ENCODE assay signal across 1 cellular context in the genomic region with DNA sequence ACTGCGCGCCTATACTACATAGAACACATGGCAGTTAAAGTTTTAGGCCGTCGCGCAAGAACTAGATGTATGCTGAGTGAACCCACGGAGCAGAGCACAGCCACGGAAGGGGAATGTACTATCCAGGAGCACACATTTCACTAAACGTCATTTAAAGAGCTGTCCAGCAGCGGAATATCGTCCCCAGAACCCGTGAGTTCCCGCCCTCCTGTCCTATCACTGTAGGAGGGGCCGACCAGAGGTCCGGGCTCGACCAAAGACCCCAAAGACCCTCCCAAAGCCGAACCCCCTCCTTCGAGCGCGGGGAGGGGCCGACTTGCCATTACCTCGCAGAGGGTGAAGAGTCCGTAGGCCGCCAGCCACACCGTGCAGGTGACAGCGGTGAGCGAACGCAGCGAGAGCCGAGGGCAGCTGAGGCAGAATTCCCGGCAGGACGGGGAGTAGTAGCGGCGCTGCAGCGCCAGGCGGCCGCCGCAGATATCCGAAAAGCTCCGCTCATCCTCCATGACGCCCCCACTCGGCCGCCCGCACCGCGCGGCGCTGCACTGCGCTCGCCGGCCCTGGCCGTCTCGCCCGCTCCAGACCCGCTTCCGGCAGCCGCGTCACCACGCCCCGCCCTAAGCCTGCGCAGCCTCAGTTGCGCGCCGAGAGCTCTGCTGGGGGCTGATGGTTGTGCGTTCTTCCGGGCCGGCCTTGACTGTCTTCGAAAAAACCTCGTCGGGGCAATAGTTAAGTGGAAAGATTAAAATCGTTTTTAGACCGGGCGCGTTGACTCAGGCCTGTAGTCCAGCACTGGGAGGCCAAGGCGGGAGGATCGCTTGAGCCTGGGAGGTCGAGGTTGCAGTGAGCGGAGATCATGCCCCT.
A peak's percentile ranks its signal among the peaks of the same experiment; 100 is the strongest.
TF ChIP-seq lines count a peak whose summit lies in the region.

PIGH (minus strand) TSS at position 571 of the 864 bp plus-strand sequence; CDS start at position 506, 65 bp downstream.

TF ChIP-seq in K562, 482 proteins besides CTCF, POLR2A, EP300 and RAD21 (continued from another document and continues in another):
- TF ChIP-seq ZMIZ1 (IDR thresholded peaks at IDR 0.05; ENCODE audit: low read depth in 2 of 2, low read length in 2 of 2) (no peak), ZNF212 (CRISPR knock-in tag; IDR thresholded peaks at IDR 0.05) (no peak), TBP (optimal IDR thresholded peaks at IDR 0.05; ENCODE audit: low read depth, low read length) (peak; percentile 56), U2AF2 (optimal IDR thresholded peaks at IDR 0.05; ENCODE audit: low read depth, low read length) (no peak), MTF1 (CRISPR knock-in tag; IDR thresholded peaks at IDR 0.05; ENCODE audit: borderline replicate concordance) (no peak), ZNF134 (CRISPR knock-in tag; conservative IDR thresholded peaks at IDR 0.05) (no peak), ETV1 (tag; conservative IDR thresholded peaks at IDR 0.05; ENCODE audit: low read depth) (peak; percentile 49; the same call in 1 of the 2 replicates), ZNF445 (CRISPR knock-in tag; IDR thresholded peaks at IDR 0.05; ENCODE audit: low read depth) (no peak), SMC3 (conservative IDR thresholded peaks at IDR 0.05; ENCODE audit: insufficient read depth, low read depth, low read length) (peak; percentile 32; the same call in 1 of the 2 replicates), STAG1 (CRISPR knock-in tag; IDR thresholded peaks at IDR 0.05; ENCODE audit: borderline replicate concordance) (no peak), MAFF (IDR thresholded peaks at IDR 0.05; ENCODE audit: low read length) (no peak), RBM22 (IDR thresholded peaks at IDR 0.05; ENCODE audit: low read depth, low read length, poor library complexity, severe bottlenecking) (no peak), BHLHE40 (IDR thresholded peaks at IDR 0.05; ENCODE audit: low read length) (0 out of 2 replicates have a peak, but pooled peaks have one; percentile 19), CCAR2 (IDR thresholded peaks at IDR 0.05; ENCODE audit: low read depth, low read length) (no peak), CBX1 (IDR thresholded peaks at IDR 0.05; ENCODE audit: low read depth) (0 out of 2 replicates have a peak, but pooled peaks have one; percentile 30), ZNF431 (CRISPR knock-in tag; IDR thresholded peaks at IDR 0.05) (no peak), CUX1 (CRISPR knock-in tag; IDR thresholded peaks at IDR 0.05) (no peak), ZNF395 (CRISPR knock-in tag; IDR thresholded peaks at IDR 0.05) (no peak), MCM2 (IDR thresholded peaks at IDR 0.05; ENCODE audit: low read depth) (no peak), SMARCB1 (IDR thresholded peaks at IDR 0.05; ENCODE audit: insufficient read length, low read depth) (no peak), RUNX1 (IDR thresholded peaks at IDR 0.05; ENCODE audit: low read depth) (no peak), KHSRP (IDR thresholded peaks at IDR 0.05) (no peak), WHSC1 (IDR thresholded peaks at IDR 0.05; ENCODE audit: low read length) (no peak), ZSCAN32 (CRISPR knock-in tag; IDR thresholded peaks at IDR 0.05) (no peak), ZNF696 (CRISPR knock-in tag; conservative IDR thresholded peaks at IDR 0.05) (no peak), FOSL1 (tag; conservative IDR thresholded peaks at IDR 0.05) (no peak), KAT7 (CRISPR knock-in tag; IDR thresholded peaks at IDR 0.05; ENCODE audit: borderline replicate concordance) (no peak), NUFIP1 (IDR thresholded peaks at IDR 0.05; ENCODE audit: partially characterized antibody) (no peak), SIX5 (IDR thresholded peaks at IDR 0.05; ENCODE audit: borderline replicate concordance in 1 of 2, insufficient read depth in 1 of 2, low read depth in 1 of 2, low read length in 2 of 2) (no peak), TGIF2 (CRISPR knock-in tag; IDR thresholded peaks at IDR 0.05) (no peak), EHMT2 (IDR thresholded peaks at IDR 0.05) (peak; percentile 46; the same call in 1 of the 2 replicates), SNAPC5 (CRISPR knock-in tag; IDR thresholded peaks at IDR 0.05) (no peak), ZBTB12 (CRISPR knock-in tag; IDR thresholded peaks at IDR 0.05) (no peak), PTTG1 (tag; IDR thresholded peaks at IDR 0.05; ENCODE audit: low read depth) (no peak), ZNF644 (tag; IDR thresholded peaks at IDR 0.05; ENCODE audit: low read depth) (no peak), E2F3 (CRISPR knock-in tag; IDR thresholded peaks at IDR 0.05) (no peak), CHCHD3 (CRISPR knock-in tag; IDR thresholded peaks at IDR 0.05) (no peak), NFIC (IDR thresholded peaks at IDR 0.05) (no peak), ZNF764 (CRISPR knock-in tag; IDR thresholded peaks at IDR 0.05; ENCODE audit: low read depth) (no peak), CBFA2T3 (IDR thresholded peaks at IDR 0.05) (0 out of 2 replicates have a peak, but pooled peaks have one; percentile 16), ZNF347 (CRISPR knock-in tag; IDR thresholded peaks at IDR 0.05; ENCODE audit: low read depth) (no peak)
- TF ChIP-seq, protein P1, sequence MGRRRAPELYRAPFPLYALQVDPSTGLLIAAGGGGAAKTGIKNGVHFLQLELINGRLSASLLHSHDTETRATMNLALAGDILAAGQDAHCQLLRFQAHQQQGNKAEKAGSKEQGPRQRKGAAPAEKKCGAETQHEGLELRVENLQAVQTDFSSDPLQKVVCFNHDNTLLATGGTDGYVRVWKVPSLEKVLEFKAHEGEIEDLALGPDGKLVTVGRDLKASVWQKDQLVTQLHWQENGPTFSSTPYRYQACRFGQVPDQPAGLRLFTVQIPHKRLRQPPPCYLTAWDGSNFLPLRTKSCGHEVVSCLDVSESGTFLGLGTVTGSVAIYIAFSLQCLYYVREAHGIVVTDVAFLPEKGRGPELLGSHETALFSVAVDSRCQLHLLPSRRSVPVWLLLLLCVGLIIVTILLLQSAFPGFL (CRISPR knock-in tag; IDR thresholded peaks at IDR 0.05) = no peak
- TF ChIP-seq, protein P2, sequence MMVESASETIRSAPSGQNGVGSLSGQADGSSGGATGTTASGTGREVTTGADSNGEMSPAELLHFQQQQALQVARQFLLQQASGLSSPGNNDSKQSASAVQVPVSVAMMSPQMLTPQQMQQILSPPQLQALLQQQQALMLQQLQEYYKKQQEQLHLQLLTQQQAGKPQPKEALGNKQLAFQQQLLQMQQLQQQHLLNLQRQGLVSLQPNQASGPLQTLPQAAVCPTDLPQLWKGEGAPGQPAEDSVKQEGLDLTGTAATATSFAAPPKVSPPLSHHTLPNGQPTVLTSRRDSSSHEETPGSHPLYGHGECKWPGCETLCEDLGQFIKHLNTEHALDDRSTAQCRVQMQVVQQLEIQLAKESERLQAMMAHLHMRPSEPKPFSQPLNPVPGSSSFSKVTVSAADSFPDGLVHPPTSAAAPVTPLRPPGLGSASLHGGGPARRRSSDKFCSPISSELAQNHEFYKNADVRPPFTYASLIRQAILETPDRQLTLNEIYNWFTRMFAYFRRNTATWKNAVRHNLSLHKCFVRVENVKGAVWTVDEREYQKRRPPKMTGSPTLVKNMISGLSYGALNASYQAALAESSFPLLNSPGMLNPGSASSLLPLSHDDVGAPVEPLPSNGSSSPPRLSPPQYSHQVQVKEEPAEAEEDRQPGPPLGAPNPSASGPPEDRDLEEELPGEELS (CRISPR knock-in tag; IDR thresholded peaks at IDR 0.05; ENCODE audit: borderline replicate concordance) = no peak
- TF ChIP-seq, protein P3, sequence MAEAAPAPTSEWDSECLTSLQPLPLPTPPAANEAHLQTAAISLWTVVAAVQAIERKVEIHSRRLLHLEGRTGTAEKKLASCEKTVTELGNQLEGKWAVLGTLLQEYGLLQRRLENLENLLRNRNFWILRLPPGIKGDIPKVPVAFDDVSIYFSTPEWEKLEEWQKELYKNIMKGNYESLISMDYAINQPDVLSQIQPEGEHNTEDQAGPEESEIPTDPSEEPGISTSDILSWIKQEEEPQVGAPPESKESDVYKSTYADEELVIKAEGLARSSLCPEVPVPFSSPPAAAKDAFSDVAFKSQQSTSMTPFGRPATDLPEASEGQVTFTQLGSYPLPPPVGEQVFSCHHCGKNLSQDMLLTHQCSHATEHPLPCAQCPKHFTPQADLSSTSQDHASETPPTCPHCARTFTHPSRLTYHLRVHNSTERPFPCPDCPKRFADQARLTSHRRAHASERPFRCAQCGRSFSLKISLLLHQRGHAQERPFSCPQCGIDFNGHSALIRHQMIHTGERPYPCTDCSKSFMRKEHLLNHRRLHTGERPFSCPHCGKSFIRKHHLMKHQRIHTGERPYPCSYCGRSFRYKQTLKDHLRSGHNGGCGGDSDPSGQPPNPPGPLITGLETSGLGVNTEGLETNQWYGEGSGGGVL (CRISPR knock-in tag; IDR thresholded peaks at IDR 0.05) = no peak
